Comparison of ENCODE assay signal across 26 cellular contexts in genomic region chr7:78427209-78427608, GRCh38.
DNase-seq lines count a peak whose midpoint lies in the region; ATAC-seq and TF ChIP-seq lines count a peak whose summit lies in the region.
"Had no signal": no experiment of that assay in that cellular context is flagged by ENCODE, and none has a peak within 500 bp of the region (broad histone marks: within the 10 kb centered on the region; RNA-seq: fewer than 3 reads in every experiment).

No MANE protein-coding gene starts in this region.

- H2AFZ ChIP-seq in MM.1S (ENCODE audit: low read length): peak overlapping the region; percentile 28; the same call in 1 of the 2 replicates

- no peaks in the 10 kb centered on the region for H3K36me3 Mint-ChIP-seq in osteocyte (ENCODE audit: unreplicated experiment)
- no peaks in the 10 kb centered on the region for H3K36me3 Mint-ChIP-seq in natural killer cell treated with Interleukin-12 subunit alpha and Interleukin-12 subunit beta and Interleukin-15 and Interleukin-18, amount 100 ng/mL, for 72 hours

- no peak for TF ChIP-seq CTCF in MM.1S (IDR thresholded peaks at IDR 0.05; ENCODE audit: low read length)
- TF ChIP-seq CTCF in osteocyte (IDR thresholded peaks at IDR 0.05): no peak

- H3F3A ChIP-seq in MM.1S (ENCODE audit: insufficient read depth, low read length): no peaks in the 10 kb centered on the region; the same call in 1 of the 2 replicates

- H3K4me2 ChIP-seq in MM.1S (ENCODE audit: low read depth, low read length): peak overlapping the region; percentile 71

- no peaks in the 10 kb centered on the region for H3K9me2 ChIP-seq in MM.1S (replicated peaks; ENCODE audit: insufficient read depth, low read length)

- peak; percentile 64 for ATAC-seq in GM18858 (IDR thresholded peaks at IDR 0.05; ENCODE audit: unreplicated experiment)
- peak; percentile 55 for ATAC-seq in HG02623 (IDR thresholded peaks at IDR 0.05; ENCODE audit: unreplicated experiment)
- ATAC-seq in natural killer cell treated with Interleukin-12 subunit alpha and Interleukin-12 subunit beta and Interleukin-15 and Interleukin-18, amount 100 ng/mL, for 72 hours: no peak
- ATAC-seq: activated CD8-positive, alpha-beta T cell treated with anti-CD3 and anti-CD28 coated beads for 36 hours; gastrocnemius medialis; stimulated activated naive CD8-positive, alpha-beta T cell treated with anti-CD3 and anti-CD28 coated beads, Interleukin-15, amount 100 ng/mL, for 72 hours had no signal

- H3K4me1 ChIP-seq in MM.1S (ENCODE audit: low read length): no peaks in the 10 kb centered on the region
- H3K4me1 ChIP-seq: gastrocnemius medialis, spleen, transverse colon had no signal

- peak overlapping the region; percentile 51 for H3K4me3 ChIP-seq in MM.1S (ENCODE audit: low read length)
- H3K4me3 ChIP-seq: cardiac muscle cell, gastrocnemius medialis, lung, spleen, transverse colon had no signal

- peaks cover 2% of the 10 kb centered on the region for H3K27me3 Mint-ChIP-seq in osteocyte (ENCODE audit: unreplicated experiment)
- no peaks in the 10 kb centered on the region for H3K27me3 Mint-ChIP-seq in natural killer cell treated with Interleukin-12 subunit alpha and Interleukin-12 subunit beta and Interleukin-15 and Interleukin-18, amount 100 ng/mL, for 72 hours
- H3K27me3 Mint-ChIP-seq: stimulated activated naive CD8-positive, alpha-beta T cell treated with anti-CD3 and anti-CD28 coated beads, Interleukin-15, amount 100 ng/mL, for 72 hours had no signal

- H3K79me2 ChIP-seq in MM.1S (ENCODE audit: low read length): 0 out of 2 replicates have a peak, but pooled peaks cover 9% of the 10 kb centered on the region

- no peaks in the 10 kb centered on the region for H3K36me3 ChIP-seq in MM.1S (replicated peaks; ENCODE audit: insufficient read depth, low read length)
- H3K36me3 ChIP-seq: cardiac muscle cell, gastrocnemius medialis, neutrophil, spleen, transverse colon had no signal

- H3K9ac ChIP-seq in MM.1S (ENCODE audit: low read length): peak overlapping the region; percentile 36; the same call in 1 of the 2 replicates

- H3K9me3 ChIP-seq in MM.1S (replicated peaks; ENCODE audit: insufficient read depth, low read length): no peaks in the 10 kb centered on the region
- H3K9me3 ChIP-seq: gastrocnemius medialis, neutrophil, transverse colon had no signal

- peak overlapping the region; percentile 24 for H3K27ac Mint-ChIP-seq in osteocyte (ENCODE audit: unreplicated experiment)
- H3K27ac Mint-ChIP-seq in natural killer cell treated with Interleukin-12 subunit alpha and Interleukin-12 subunit beta and Interleukin-15 and Interleukin-18, amount 100 ng/mL, for 72 hours: no peak overlapping the region
- H3K27ac Mint-ChIP-seq: activated CD8-positive, alpha-beta T cell treated with anti-CD3 and anti-CD28 coated beads for 36 hours; stimulated activated naive CD8-positive, alpha-beta T cell treated with anti-CD3 and anti-CD28 coated beads, Interleukin-15, amount 100 ng/mL, for 72 hours had no signal

- no peak overlapping the region for H3K27ac ChIP-seq in MM.1S (ENCODE audit: low read length)
- H3K27ac ChIP-seq: cardiac muscle cell, gastrocnemius medialis, neutrophil, spleen, transverse colon had no signal

- no peaks in the 10 kb centered on the region for H3K4me1 Mint-ChIP-seq in osteocyte (ENCODE audit: unreplicated experiment)
- peaks cover 0 to 4% of the 10 kb centered on the region in 2 donors for H3K4me1 Mint-ChIP-seq in natural killer cell treated with Interleukin-12 subunit alpha and Interleukin-12 subunit beta and Interleukin-15 and Interleukin-18, amount 100 ng/mL, for 72 hours (ENCODE audit: low read depth in 2 of 2)
- H3K4me1 Mint-ChIP-seq: stimulated activated naive CD8-positive, alpha-beta T cell treated with anti-CD3 and anti-CD28 coated beads, Interleukin-15, amount 100 ng/mL, for 72 hours had no signal

- DNase-seq in MM.1S: peak; percentile 63
- no peak for DNase-seq in osteocyte (ENCODE audit: extremely low spot score, unreplicated experiment)
- no peak for DNase-seq in NCI-H2081 treated with DMSO at 0.1 percent for 48 hours (lab: John Stamatoyannopoulos, UW)
- no peak for DNase-seq in natural killer cell treated with Interleukin-12 subunit alpha and Interleukin-12 subunit beta and Interleukin-15 and Interleukin-18, amount 100 ng/mL, for 72 hours (ENCODE audit: low spot score)
- no peak for DNase-seq in iPS-NIHi11 (ENCODE audit: low spot score)
- DNase-seq: activated CD4-positive, CD25-positive, alpha-beta regulatory T cell; activated CD8-positive, alpha-beta T cell treated with anti-CD3 and anti-CD28 coated beads for 36 hours; AML-193; amniotic stem cell; dermis blood vessel endothelial cell; DMS79; gastrocnemius medialis; HCEC 1CT; Karpas-422; NCI-H1092 treated with DMSO at 0.1 percent for 48 hours; NCI-H524 treated with DMSO at 0.1 percent for 48 hours; RPMI8226; spleen; stimulated activated CD4-positive, alpha-beta T cell treated with anti-CD3 and anti-CD28 coated beads, Interleukin-4, amount 100 ng/mL, for 24 hours; stimulated activated naive CD8-positive, alpha-beta T cell treated with anti-CD3 and anti-CD28 coated beads, Interleukin-15, amount 100 ng/mL, for 72 hours; transverse colon had no signal

- H3K4me3 Mint-ChIP-seq in osteocyte (ENCODE audit: unreplicated experiment): no peak overlapping the region
- no peak overlapping the region for H3K4me3 Mint-ChIP-seq in natural killer cell treated with Interleukin-12 subunit alpha and Interleukin-12 subunit beta and Interleukin-15 and Interleukin-18, amount 100 ng/mL, for 72 hours
- H3K4me3 Mint-ChIP-seq: activated CD8-positive, alpha-beta T cell treated with anti-CD3 and anti-CD28 coated beads for 36 hours; stimulated activated naive CD8-positive, alpha-beta T cell treated with anti-CD3 and anti-CD28 coated beads, Interleukin-15, amount 100 ng/mL, for 72 hours had no signal

- H3K27me3 ChIP-seq in MM.1S (replicated peaks; ENCODE audit: insufficient read depth, low read length): no peaks in the 10 kb centered on the region
- H3K27me3 ChIP-seq: cardiac muscle cell, gastrocnemius medialis, neutrophil, spleen, transverse colon had no signal

- H4K20me1 ChIP-seq in MM.1S (ENCODE audit: insufficient read depth, low read length): no peaks in the 10 kb centered on the region

- H3K9me3 Mint-ChIP-seq in osteocyte (ENCODE audit: unreplicated experiment): peaks cover 4% of the 10 kb centered on the region
- peaks cover 10% of the 10 kb centered on the region for H3K9me3 Mint-ChIP-seq in natural killer cell treated with Interleukin-12 subunit alpha and Interleukin-12 subunit beta and Interleukin-15 and Interleukin-18, amount 100 ng/mL, for 72 hours

Comparison
In these comparisons a context has a peak if more than half of its experiments do, and no peak if none do; other contexts are left out.
1. ATAC-seq: peak in GM18858 (single experiment) and HG02623 (single experiment); none in natural killer cell treated with Interleukin-12 subunit alpha and Interleukin-12 subunit beta and Interleukin-15 and Interleukin-18, amount 100 ng/mL, for 72 hours (0 of 2).